In the genomic region with DNA sequence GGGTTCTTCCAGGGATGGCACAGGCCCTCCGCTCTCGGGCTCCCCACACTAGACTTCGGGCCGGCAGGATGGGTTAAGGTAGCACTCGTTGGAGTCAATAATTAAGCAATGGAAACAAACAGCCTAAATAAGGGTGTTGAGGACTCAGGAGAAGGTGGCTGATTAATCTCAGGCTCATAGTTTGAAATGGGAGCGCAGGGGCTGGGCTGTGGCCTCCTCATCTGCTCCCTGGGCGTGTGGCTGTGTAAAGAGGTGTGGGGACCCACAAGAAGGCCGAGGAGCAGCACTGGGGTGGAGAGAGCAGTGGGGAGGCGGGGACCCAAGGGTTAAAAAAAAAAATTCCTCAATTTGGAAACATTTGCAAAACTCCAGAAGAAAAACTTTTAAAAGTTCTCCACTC, we compare ENCODE assay signal across 9 cellular contexts. TPM values are rescaled to one million over a fixed set of nuclear protein-coding genes. Genes with fewer than 3 reads are reported as not detected.
A peak's percentile ranks its signal among the peaks of the same experiment; 100 is the strongest.
DNase-seq lines count a peak whose midpoint lies in the region; ATAC-seq and TF ChIP-seq lines count a peak whose summit lies in the region.
"Had no signal": no experiment of that assay in that cellular context is flagged by ENCODE, and none has a peak within 500 bp of the region (broad histone marks: within the 10 kb centered on the region; RNA-seq: fewer than 3 reads in every experiment).

No MANE protein-coding gene starts in this region.

- H2AFZ ChIP-seq in osteoblast (ENCODE audit: low read length) = peak overlapping the region; percentile 10

- no peak overlapping the region for H3K27ac ChIP-seq in CD4-positive, CD25-positive, alpha-beta regulatory T cell (ENCODE audit: insufficient read depth, low read length, poor library complexity, severe bottlenecking)
- H3K27ac ChIP-seq in RWPE2 (ENCODE audit: poor library complexity, severe bottlenecking) (peak overlapping the region; percentile 94), osteoblast (ENCODE audit: low read depth, low read length) (peak overlapping the region; percentile 63)
- H3K27ac ChIP-seq: neutrophil had no signal

- H3K4me1 ChIP-seq in CD4-positive, CD25-positive, alpha-beta regulatory T cell (ENCODE audit: control insufficient read depth, insufficient read depth, low read length, poor library complexity, severe bottlenecking) = peaks cover 13% of the 10 kb centered on the region
- H3K4me1 ChIP-seq in RWPE2 (ENCODE audit: insufficient read depth, poor library complexity, severe bottlenecking) = peaks cover 16% of the 10 kb centered on the region
- H3K4me1 ChIP-seq in osteoblast (ENCODE audit: insufficient read depth, low read length) = peaks cover 14% of the 10 kb centered on the region

- H3K4me3 ChIP-seq in CD4-positive, CD25-positive, alpha-beta regulatory T cell (ENCODE audit: low read depth, low read length) = no peak overlapping the region
- H3K4me3 ChIP-seq in RWPE2 (ENCODE audit: severe bottlenecking) (no peak overlapping the region), osteoblast (ENCODE audit: insufficient read depth, low read length) (peak overlapping the region; percentile 95)

- ATAC-seq in CD4-positive, CD25-positive, alpha-beta regulatory T cell (ENCODE audit: low read depth in 2 of 2) = no peak
- no peak for ATAC-seq in RWPE2 (ENCODE audit: low read depth)

- no peaks in the 10 kb centered on the region for H3K36me3 Mint-ChIP-seq in CD4-positive, CD25-positive, alpha-beta regulatory T cell

- peak overlapping the region; percentile 94 for H3K4me2 ChIP-seq in osteoblast (ENCODE audit: insufficient read depth, low read length)

- TF ChIP-seq CTCF in RWPE2 (IDR thresholded peaks at IDR 0.05; ENCODE audit: poor library complexity, severe bottlenecking) (no peak), osteoblast (IDR thresholded peaks at IDR 0.05; ENCODE audit: extremely low read depth, low read depth, low read length) (no peak)

- no peak for DNase-seq in CD4-positive, CD25-positive, alpha-beta regulatory T cell
- no peak for DNase-seq in RWPE2 (ENCODE audit: low spot score)
- peak; percentile 61 to 68 for DNase-seq in erythroblast (lab: John Stamatoyannopoulos, UW)
- DNase-seq in osteoblast (ENCODE audit: insufficient read length, low spot score, missing footprints) = no peak
- DNase-seq in DMS153 (lab: John Stamatoyannopoulos, UW) = no peak
- no peak for DNase-seq in ecto neural progenitor cell (ENCODE audit: low spot score)
- DNase-seq in NCI-H69 (lab: John Stamatoyannopoulos, UW) = no peak
- no peak for DNase-seq in 8988T

- H3K27me3 ChIP-seq in CD4-positive, CD25-positive, alpha-beta regulatory T cell (ENCODE audit: control insufficient read depth, insufficient read depth, low read length) = peaks cover 11% of the 10 kb centered on the region
- H3K27me3 ChIP-seq in RWPE2 (ENCODE audit: insufficient read depth, poor library complexity, severe bottlenecking) = no peaks in the 10 kb centered on the region
- H3K27me3 ChIP-seq in osteoblast (ENCODE audit: insufficient read depth, low read length) = no peaks in the 10 kb centered on the region

- TF ChIP-seq POLR2A in erythroblast (IDR thresholded peaks at IDR 0.05; ENCODE audit: low read length) = no peak

- H3K36me3 ChIP-seq in CD4-positive, CD25-positive, alpha-beta regulatory T cell (ENCODE audit: control insufficient read depth, insufficient read depth, low read length) = no peaks in the 10 kb centered on the region
- H3K36me3 ChIP-seq in RWPE2 (ENCODE audit: low read depth) = peaks cover 31% of the 10 kb centered on the region
- H3K36me3 ChIP-seq in osteoblast (ENCODE audit: insufficient read depth, low read length) = peaks cover 23% of the 10 kb centered on the region
- H3K36me3 ChIP-seq: neutrophil had no signal

- peaks cover 61% of the 10 kb centered on the region for H3K27me3 Mint-ChIP-seq in CD4-positive, CD25-positive, alpha-beta regulatory T cell

- peak overlapping the region; percentile 58 to 70 (median 62) for H3K4me3 Mint-ChIP-seq in CD4-positive, CD25-positive, alpha-beta regulatory T cell

- peaks cover 26% of the 10 kb centered on the region for H4K20me1 ChIP-seq in osteoblast (ENCODE audit: insufficient read depth, low read length)

- peaks cover 53% of the 10 kb centered on the region for H3K79me2 ChIP-seq in osteoblast (ENCODE audit: insufficient read depth, low read length)

- H3K4me1 Mint-ChIP-seq in CD4-positive, CD25-positive, alpha-beta regulatory T cell = peaks cover 0 to 12% (median 9%) of the 10 kb centered on the region in 4 donors

- H3K9me3 Mint-ChIP-seq in CD4-positive, CD25-positive, alpha-beta regulatory T cell = peaks cover 0 to 6% (median 3%) of the 10 kb centered on the region in 7 donors

- peaks cover 0 to 1% of the 10 kb centered on the region in 2 experiments for H3K9me3 ChIP-seq in CD4-positive, CD25-positive, alpha-beta regulatory T cell (ENCODE audit: control insufficient read depth in 2 of 2, low read length in 2 of 2)
- H3K9me3 ChIP-seq in RWPE2 (ENCODE audit: severe bottlenecking) = peaks cover 4% of the 10 kb centered on the region
- H3K9me3 ChIP-seq in osteoblast (ENCODE audit: low read depth, low read length) = no peaks in the 10 kb centered on the region
- H3K9me3 ChIP-seq: neutrophil had no signal

- H3K27ac Mint-ChIP-seq in CD4-positive, CD25-positive, alpha-beta regulatory T cell = peak overlapping the region in 1 of 3 donors; percentile 84

RNA-seq across cellular contexts. Expression of gene TUBB6, which starts 1.3 kb away (rescaled TPM):
- total RNA-seq in CD4-positive, CD25-positive, alpha-beta regulatory T cell = 0.22 TPM
- 1 to 10 TPM in 2 of 4 donors, under 1 TPM in 1, not detected in 1; 0.23 to 2.4 (median 1.0) TPM for polyA plus RNA-seq in CD4-positive, CD25-positive, alpha-beta regulatory T cell
- 312 and 425 TPM in 2 replicates for total RNA-seq in osteoblast

RNA-seq across cellular contexts. Expression of gene CIDEA, which starts 52.6 kb away (rescaled TPM):
- total RNA-seq in CD4-positive, CD25-positive, alpha-beta regulatory T cell = not detected
- not detected for polyA plus RNA-seq in CD4-positive, CD25-positive, alpha-beta regulatory T cell
- not detected in 2 replicates for total RNA-seq in osteoblast

Comparison
In these comparisons a context has a peak if more than half of its experiments do, and no peak if none do; other contexts are left out.
1. DNase-seq: peak in erythroblast (2 of 2); none in CD4-positive, CD25-positive, alpha-beta regulatory T cell (0 of 3), RWPE2 (single experiment), osteoblast (single experiment), DMS153 (single experiment), ecto neural progenitor cell (single experiment), NCI-H69 (single experiment) and 8988T (single experiment).
2. RNA of gene TUBB6, which starts 1.3 kb away (total RNA-seq): 312 to 425 TPM in osteoblast; 0.22 TPM in CD4-positive, CD25-positive, alpha-beta regulatory T cell (single experiment); every median in the first group is over 100 times any median in the second.